ENCODE assay signal across 29 cellular contexts in the genomic region with DNA sequence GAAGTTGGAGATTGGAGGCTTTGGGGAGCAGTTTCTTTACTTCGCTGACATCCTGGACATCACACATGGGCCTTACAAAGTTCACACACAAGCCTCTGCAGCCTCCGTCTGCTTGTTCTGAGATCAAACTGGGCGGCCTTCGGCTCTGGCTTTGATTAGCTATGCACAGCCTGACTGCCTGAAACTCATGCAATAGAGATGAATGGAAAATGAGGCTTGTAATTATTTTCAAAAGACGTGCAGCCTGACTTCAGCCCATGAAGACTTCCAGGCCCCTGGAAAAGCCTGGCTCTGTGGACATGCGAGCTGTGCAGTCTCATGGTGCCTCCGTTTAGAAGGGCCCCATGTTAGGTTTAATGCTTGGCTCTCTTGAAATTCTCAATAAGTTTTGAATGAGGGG.
"Had no signal": no experiment of that assay in that cellular context is flagged by ENCODE, and none has a peak within 500 bp of the region (broad histone marks: within the 10 kb centered on the region; RNA-seq: fewer than 3 reads in every experiment).

No MANE protein-coding gene starts in this region.

- H3K9ac ChIP-seq: neural progenitor cell, parathyroid adenoma had no signal

- H3K4me2 ChIP-seq: neural progenitor cell, smooth muscle cell had no signal

- H3K27me3 ChIP-seq: neural progenitor cell, ovary, right lobe of liver, spleen, thyroid gland, tibial nerve, upper lobe of left lung, vagina had no signal

- H3K79me2 ChIP-seq: parathyroid adenoma had no signal

- H3K27ac Mint-ChIP-seq: natural killer cell; neural progenitor cell; progenitor cell of endocrine pancreas; stimulated activated memory B cell treated with anti-CD40 and anti-IgM and Interleukin-4, amounts not matched to agents 10 μg/mL and 1 μg/mL and 100 μg/mL, for 72 hours had no signal

- H3K9me3 Mint-ChIP-seq: natural killer cell; stimulated activated memory B cell treated with anti-CD40 and anti-IgM and Interleukin-4, amounts not matched to agents 10 μg/mL and 1 μg/mL and 100 μg/mL, for 72 hours; stimulated activated naive CD8-positive, alpha-beta T cell treated with anti-CD3 and anti-CD28 coated beads, Interleukin-15, amount 100 ng/mL, for 72 hours had no signal

- DNase-seq: natural killer cell; occipital lobe; ovary; posterior cingulate gyrus; psoas muscle; right cardiac atrium; right lobe of liver; spleen; stimulated activated CD4-positive, alpha-beta T cell treated with anti-CD3 and anti-CD28 coated beads, Interleukin-12 subunit alpha, Interleukin-12 subunit beta, amount 100 ng/mL, for 4 hours; stimulated activated CD4-positive, alpha-beta T cell treated with anti-CD3 and anti-CD28 coated beads, Interleukin-1b, Interleukin-23, amount 100 ng/mL, for 48 hours; stimulated activated CD4-positive, alpha-beta T cell treated with anti-CD3 and anti-CD28 coated beads, Interleukin-4, amount 100 ng/mL, for 1 hour; stimulated activated CD4-positive, alpha-beta T cell treated with anti-CD3 and anti-CD28 coated beads, Interleukin-4, amount 100 ng/mL, for 4 hours; stimulated activated CD8-positive, alpha-beta memory T cell treated with anti-CD3 and anti-CD28 coated beads, Interleukin-4, amount 100 ng/mL, for 48 hours; stimulated activated naive CD4-positive, alpha-beta T cell; stimulated activated naive CD8-positive, alpha-beta T cell treated with anti-CD3 and anti-CD28 coated beads, Interleukin-15, amount 100 ng/mL, for 72 hours; stimulated activated naive CD8-positive, alpha-beta T cell treated with anti-CD3 and anti-CD28 coated beads, Interleukin-15, Interleukin-2, amounts not matched to agents 100 U/mL and 50 U/mL, for 24 hours; thyroid gland; trophoblast cell; upper lobe of left lung had no signal

- H3K4me3 Mint-ChIP-seq: natural killer cell; nephron; neural progenitor cell; stimulated activated memory B cell treated with anti-CD40 and anti-IgM and Interleukin-4, amounts not matched to agents 10 μg/mL and 1 μg/mL and 100 μg/mL, for 72 hours; stimulated activated naive CD8-positive, alpha-beta T cell treated with anti-CD3 and anti-CD28 coated beads, Interleukin-15, amount 100 ng/mL, for 72 hours had no signal

- H3K4me3 ChIP-seq: neural progenitor cell, ovary, psoas muscle, right lobe of liver, skin epidermis, smooth muscle cell, spleen, thoracic aorta, thyroid gland, tibial nerve, upper lobe of left lung, vagina had no signal

- H3K9me3 ChIP-seq: ovary, psoas muscle, right lobe of liver, spleen, thoracic aorta, thyroid gland, tibial nerve, vagina had no signal

- H3K36me3 Mint-ChIP-seq: natural killer cell; neural progenitor cell; stimulated activated memory B cell treated with anti-CD40 and anti-IgM and Interleukin-4, amounts not matched to agents 10 μg/mL and 1 μg/mL and 100 μg/mL, for 72 hours had no signal

- H3K36me3 ChIP-seq: neural progenitor cell, ovary, right lobe of liver, spleen, thoracic aorta, thyroid gland, tibial nerve, upper lobe of left lung, vagina had no signal

- H3K27ac ChIP-seq: neural progenitor cell, ovary, parathyroid adenoma, psoas muscle, right lobe of liver, skin epidermis, spleen, thoracic aorta, thyroid gland, tibial nerve, upper lobe of left lung, vagina had no signal

- H3K4me1 ChIP-seq: neural progenitor cell, parathyroid adenoma, psoas muscle, right lobe of liver, spleen, thyroid gland, tibial nerve, upper lobe of left lung, vagina had no signal

- ATAC-seq: natural killer cell; psoas muscle; right cardiac atrium; right lobe of liver; stimulated activated memory B cell treated with anti-CD40 and anti-IgM and Interleukin-4, amounts not matched to agents 10 μg/mL and 1 μg/mL and 100 μg/mL, for 72 hours; stimulated activated naive CD8-positive, alpha-beta T cell treated with anti-CD3 and anti-CD28 coated beads, Interleukin-15, amount 100 ng/mL, for 72 hours; stimulated activated naive CD8-positive, alpha-beta T cell treated with anti-CD3 and anti-CD28 coated beads, Interleukin-15, Interleukin-2, amounts not matched to agents 100 U/mL and 50 U/mL, for 24 hours had no signal

- H3K4me1 Mint-ChIP-seq: natural killer cell; stimulated activated memory B cell treated with anti-CD40 and anti-IgM and Interleukin-4, amounts not matched to agents 10 μg/mL and 1 μg/mL and 100 μg/mL, for 72 hours; stimulated activated naive CD8-positive, alpha-beta T cell treated with anti-CD3 and anti-CD28 coated beads, Interleukin-15, amount 100 ng/mL, for 72 hours had no signal
